ENCODE assay signal across 8 cellular contexts in the genomic region with DNA sequence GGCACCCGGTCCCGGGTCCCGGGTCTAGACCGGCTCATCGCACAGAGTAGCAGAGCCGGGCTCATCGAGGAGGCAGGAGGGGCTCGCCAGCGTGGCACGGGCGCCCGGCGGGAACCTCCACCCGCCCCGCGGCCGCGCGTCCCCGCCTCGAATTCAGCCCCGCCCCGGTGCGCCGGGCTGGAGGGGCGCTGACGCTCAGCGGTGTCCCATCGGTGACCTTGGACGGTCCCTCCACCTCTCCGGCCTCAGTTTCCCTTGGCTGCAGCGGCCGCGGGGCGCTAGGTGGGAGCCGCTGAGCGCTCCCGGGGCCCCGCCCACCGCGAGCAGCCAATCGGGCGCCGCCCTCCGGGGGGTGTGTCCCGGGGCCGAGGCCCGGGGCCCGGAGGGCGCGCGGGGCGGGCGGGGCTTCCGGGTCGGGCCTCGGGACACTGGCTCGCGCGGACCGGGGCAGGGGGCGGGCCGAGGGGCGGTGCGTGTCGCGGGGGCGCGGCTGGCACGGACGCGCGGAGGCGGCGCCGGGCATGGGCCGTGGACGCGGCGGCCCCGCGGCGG. TPM values are rescaled to one million over a fixed set of nuclear protein-coding genes. Genes with fewer than 3 reads are reported as not detected.
DNase-seq lines count a peak whose midpoint lies in the region; ATAC-seq and TF ChIP-seq lines count a peak whose summit lies in the region.

A gene (plus strand): TSS at position 529 of the 552 bp plus-strand sequence. CDS start 47,858 bp downstream, outside the sequence.

- TF ChIP-seq POLR2A in GM18505 (IDR thresholded peaks at IDR 0.05; ENCODE audit: borderline replicate concordance, extremely low read depth, insufficient read depth, insufficient read length), result peak; percentile 31

- ATAC-seq in GM18505 (IDR thresholded peaks at IDR 0.05; ENCODE audit: unreplicated experiment), result peak; percentile 73
- peak; percentile 68 for ATAC-seq in HG03039 (IDR thresholded peaks at IDR 0.05; ENCODE audit: unreplicated experiment)
- peak; percentile 91 for ATAC-seq in lung (ENCODE audit: insufficient read depth, low FRiP score)

- no peaks in the 10 kb centered on the region for H3K4me1 ChIP-seq in ectodermal cell (ENCODE audit: control insufficient read depth, insufficient read depth, low read length)
- peaks cover 3 to 6% of the 10 kb centered on the region in 2 donors for H3K4me1 ChIP-seq in lung (ENCODE audit: control insufficient read depth in 2 of 2, insufficient read depth in 2 of 2, low read length in 2 of 2)

- H3K9me3 ChIP-seq in ectodermal cell (ENCODE audit: control insufficient read depth, low read length) (no peaks in the 10 kb centered on the region), lung (ENCODE audit: control insufficient read depth in 2 of 2, insufficient read depth in 1 of 2, low read length in 1 of 2) (no peaks in the 10 kb centered on the region)

- H3K27me3 ChIP-seq in ectodermal cell (ENCODE audit: control insufficient read depth, insufficient read depth, low read length, poor library complexity, severe bottlenecking) (peaks cover 62% of the 10 kb centered on the region), lung (ENCODE audit: control insufficient read depth, insufficient read depth) (no peaks in the 10 kb centered on the region)

- H3K36me3 ChIP-seq in ectodermal cell (ENCODE audit: control insufficient read depth, insufficient read depth, low read length) (no peaks in the 10 kb centered on the region), lung (ENCODE audit: control insufficient read depth in 2 of 2, insufficient read depth in 2 of 2, low read length in 2 of 2) (peaks cover 0 to 2% of the 10 kb centered on the region in 2 donors)

- peak within 1 kb of the TSS; percentile 65 for H3K4me3 ChIP-seq in ectodermal cell (ENCODE audit: insufficient read depth, low read depth, low read length)
- H3K4me3 ChIP-seq in lung, result peak within 1 kb of the TSS; percentile 75

- DNase-seq in NCI-H526 treated with DMSO at 0.1 percent for 48 hours (lab: John Stamatoyannopoulos, UW), result peak; percentile 42
- peak; percentile 94 for DNase-seq in activated CD8-positive, alpha-beta memory T cell treated with anti-CD3 and anti-CD28 coated beads for 24 hours
- DNase-seq in lung (ENCODE audit: low spot score), result peak; percentile 88
- DNase-seq in stimulated activated CD4-positive, alpha-beta T cell treated with anti-CD3 and anti-CD28 coated beads, TNF-alpha, amount 100 ng/mL, for 24 hours (ENCODE audit: low read depth in 3 of 3), result peak; percentile 65 to 89 (median 74)

- peak within 1 kb of the TSS; percentile 46; the same call in 1 of the 2 replicates for H3K27ac ChIP-seq in 22Rv1
- H3K27ac ChIP-seq in ectodermal cell (ENCODE audit: insufficient read depth, low read depth, low read length, poor library complexity, severe bottlenecking), result no peak within 1 kb of the TSS
- peak within 1 kb of the TSS; percentile 91 to 96 for H3K27ac ChIP-seq in lung (ENCODE audit: low read depth in 1 of 2, low read length in 1 of 2)

- 0% methylated on average over 83 of the region's 83 CpGs for WGBS in ectodermal cell, 2 experiments
- 0 to 1% methylated on average over 44 to 83 of the region's 83 CpGs for WGBS in lung, 2 donors

- no peak for TF ChIP-seq CTCF in 22Rv1 (IDR thresholded peaks at IDR 0.05)
- no peak for TF ChIP-seq CTCF in lung (IDR thresholded peaks at IDR 0.05; ENCODE audit: control extremely low read depth, extremely low read depth)

RNA-seq across cellular contexts. Expression of the gene that starts here (rescaled TPM):
- 5.2 TPM for polyA plus RNA-seq in ectodermal cell (2013, experiment 1 of 4)
- 5.3 TPM for polyA plus RNA-seq in ectodermal cell (2013, experiment 2 of 4)
- 4.1 TPM for polyA plus RNA-seq in ectodermal cell (2013, experiment 3 of 4)
- 3.5 TPM for polyA plus RNA-seq in ectodermal cell (2013, experiment 4 of 4)
- 10 to 100 TPM; 17.0 to 18.1 TPM for total RNA-seq in lung
- polyA plus RNA-seq in lung, result 1 to 10 TPM; 4.4 to 5.0 TPM

Comparison
In these comparisons a context has a peak if more than half of its experiments do, and no peak if none do; other contexts are left out.
1. DNase-seq: peak in every context shown above with its lines; median percentile 94 in activated CD8-positive, alpha-beta memory T cell treated with anti-CD3 and anti-CD28 coated beads for 24 hours; 88 in lung; 74 in stimulated activated CD4-positive, alpha-beta T cell treated with anti-CD3 and anti-CD28 coated beads, TNF-alpha, amount 100 ng/mL, for 24 hours; 42 in NCI-H526 treated with DMSO at 0.1 percent for 48 hours.